8 cellular contexts compared by ENCODE assay signal in the genomic region with DNA sequence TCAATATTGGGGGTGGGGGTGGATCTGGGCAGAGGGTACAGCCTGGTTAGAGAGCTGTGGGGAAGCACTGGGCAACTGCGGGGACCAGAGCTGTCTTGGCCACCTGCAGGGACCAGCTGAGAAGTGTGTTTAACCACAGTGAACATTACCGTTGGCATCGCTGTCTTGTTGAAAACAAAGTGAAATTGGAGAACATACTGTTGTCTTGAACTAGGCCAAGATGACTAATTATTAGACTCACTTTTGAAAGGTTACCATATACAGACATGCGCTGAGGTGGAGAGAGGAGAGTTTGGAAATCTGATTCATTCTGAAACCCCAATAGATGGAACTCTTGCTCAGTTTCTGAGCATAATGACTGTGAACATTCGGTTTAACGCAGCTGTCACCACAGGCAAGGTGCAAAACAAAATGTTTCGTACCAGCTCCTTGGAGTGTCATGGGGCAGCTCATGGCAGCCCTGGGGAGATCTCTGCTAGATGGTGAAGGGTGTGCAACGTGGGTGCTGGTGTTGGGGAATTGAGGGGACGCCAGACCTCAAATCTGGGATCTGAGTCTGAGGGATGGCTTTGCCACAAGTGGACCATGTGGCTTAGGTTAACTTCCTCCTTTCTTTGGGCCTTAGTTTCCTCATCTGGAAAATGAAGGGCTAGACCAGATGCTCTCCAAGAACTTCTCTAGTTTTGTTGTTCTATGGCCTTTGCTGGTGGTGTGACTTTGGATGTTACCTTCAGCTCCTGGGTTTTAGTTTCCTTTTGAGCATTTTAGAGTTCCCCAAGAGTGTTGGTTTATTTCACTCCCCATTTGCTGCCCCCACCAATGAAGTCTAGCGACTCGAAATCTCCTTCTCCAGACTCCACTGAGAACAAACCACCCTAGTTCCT.
DNase-seq lines count a peak whose midpoint lies in the region; ATAC-seq and TF ChIP-seq lines count a peak whose summit lies in the region.

No MANE protein-coding gene starts in this region.

- H3K27me3 ChIP-seq in RWPE2 (ENCODE audit: insufficient read depth, poor library complexity, severe bottlenecking): no peaks in the 10 kb centered on the region

- H3K4me1 ChIP-seq in RWPE2 (ENCODE audit: insufficient read depth, poor library complexity, severe bottlenecking): peaks cover 20% of the 10 kb centered on the region

- H3K4me1 Mint-ChIP-seq in stimulated activated naive CD8-positive, alpha-beta T cell treated with anti-CD3 and anti-CD28 coated beads, Interleukin-15, amount 100 ng/mL, for 72 hours: peaks cover 78% of the 10 kb centered on the region

- H3K27ac Mint-ChIP-seq in stimulated activated naive CD8-positive, alpha-beta T cell treated with anti-CD3 and anti-CD28 coated beads, Interleukin-15, amount 100 ng/mL, for 72 hours: peak overlapping the region; percentile 98

- DNase-seq in AG08395 (ENCODE audit: low spot score): peak; percentile 47
- DNase-seq in RWPE2 (ENCODE audit: low spot score): no peak
- peak; percentile 83 for DNase-seq in epithelial cell of esophagus (ENCODE audit: low read depth)
- peak; percentile 74 to 86 for DNase-seq in stimulated activated naive CD8-positive, alpha-beta T cell treated with anti-CD3 and anti-CD28 coated beads, Interleukin-15, amount 100 ng/mL, for 72 hours
- DNase-seq in NCI-H2029 treated with DMSO at 0.1 percent for 48 hours (lab: John Stamatoyannopoulos, UW): no peak
- no peak for DNase-seq in NCI-H146 (lab: John Stamatoyannopoulos, UW)

- TF ChIP-seq CTCF in RWPE2 (IDR thresholded peaks at IDR 0.05; ENCODE audit: poor library complexity, severe bottlenecking) (peak; percentile 87), epithelial cell of esophagus (IDR thresholded peaks at IDR 0.05; ENCODE audit: insufficient read depth, low read depth, low read length, missing control alignments) (no peak)

- H3K36me3 ChIP-seq in RWPE2 (ENCODE audit: low read depth): no peaks in the 10 kb centered on the region

- peak overlapping the region; percentile 47 for H3K27ac ChIP-seq in RWPE2 (ENCODE audit: poor library complexity, severe bottlenecking)

- ATAC-seq in GM18909 (IDR thresholded peaks at IDR 0.05; ENCODE audit: poor library complexity, unreplicated experiment) (peak; percentile 79), HG03066 (IDR thresholded peaks at IDR 0.05; ENCODE audit: low read depth, unreplicated experiment) (peak; percentile 74), RWPE2 (ENCODE audit: low read depth) (peak; percentile 92)
- peak; percentile 87 for ATAC-seq in stimulated activated naive CD8-positive, alpha-beta T cell treated with anti-CD3 and anti-CD28 coated beads, Interleukin-15, amount 100 ng/mL, for 72 hours

- peak overlapping the region; percentile 58 to 69 for H3K4me3 Mint-ChIP-seq in stimulated activated naive CD8-positive, alpha-beta T cell treated with anti-CD3 and anti-CD28 coated beads, Interleukin-15, amount 100 ng/mL, for 72 hours

- H3K4me3 ChIP-seq in RWPE2 (ENCODE audit: severe bottlenecking) (no peak overlapping the region), epithelial cell of esophagus (ENCODE audit: low read length) (no peak overlapping the region)

- H3K9me3 ChIP-seq in RWPE2 (ENCODE audit: severe bottlenecking): no peaks in the 10 kb centered on the region

- peaks cover 7% of the 10 kb centered on the region for H3K27me3 Mint-ChIP-seq in stimulated activated naive CD8-positive, alpha-beta T cell treated with anti-CD3 and anti-CD28 coated beads, Interleukin-15, amount 100 ng/mL, for 72 hours

- H3K9me3 Mint-ChIP-seq in stimulated activated naive CD8-positive, alpha-beta T cell treated with anti-CD3 and anti-CD28 coated beads, Interleukin-15, amount 100 ng/mL, for 72 hours: peaks cover 14 to 20% of the 10 kb centered on the region in 2 donors

Comparison
In these comparisons a context has a peak if more than half of its experiments do, and no peak if none do; other contexts are left out.
1. DNase-seq: peak in AG08395 (single experiment), epithelial cell of esophagus (single experiment) and stimulated activated naive CD8-positive, alpha-beta T cell treated with anti-CD3 and anti-CD28 coated beads, Interleukin-15, amount 100 ng/mL, for 72 hours (2 of 2); none in RWPE2 (single experiment), NCI-H2029 treated with DMSO at 0.1 percent for 48 hours (single experiment) and NCI-H146 (single experiment).
2. Peak in every context shown above with its lines, with median percentiles within 50 percentile points of each other: ATAC-seq.